In genomic region chr7:2666130-2666529, GRCh38 we compare ENCODE assay signal across 28 cellular contexts. TPM values are rescaled to one million over a fixed set of nuclear protein-coding genes. Genes with fewer than 3 reads are reported as not detected.
"Had no signal": no experiment of that assay in that cellular context is flagged by ENCODE, and none has a peak within 500 bp of the region (broad histone marks: within the 10 kb centered on the region; RNA-seq: fewer than 3 reads in every experiment).

No MANE protein-coding gene starts in this region.

- DNase-seq: activated CD4-positive, alpha-beta T cell treated with anti-CD3 and anti-CD28 coated beads for 36 hours; activated CD4-positive, alpha-beta T cell treated with anti-CD3 and anti-CD28 coated beads, Interleukin-2, amount 10 ng/mL, durations not matched to agents 7 days and 5 days; activated CD4-positive, alpha-beta T cell treated with anti-CD3 and anti-CD28 coated beads, Interleukin-2, amount 50 U/mL, for 48 hours; activated CD8-positive, alpha-beta T cell treated with anti-CD3 and anti-CD28 coated beads, Interleukin-2, amount 10 ng/mL, durations not matched to agents 7 days and 5 days; activated gamma-delta T cell treated with Interleukin-2 at 50 U/mL for 16 hours; activated naive CD4-positive, alpha-beta T cell treated with anti-CD3 and anti-CD28 coated beads for 36 hours; activated T-cell treated with anti-CD3 and anti-CD28 coated beads, Interleukin-2, amount 50 U/mL, for 24 hours; adrenal gland; body of pancreas; cerebellar nuclear complex; Karpas-422; NCI-H1105; NCI-H1417 treated with DMSO at 0.1 percent for 48 hours; NCI-H1930; NCI-H2081 treated with DMSO at 0.1 percent for 48 hours; NCI-H524 treated with DMSO at 0.1 percent for 48 hours; OCI-M1; Right ventricle myocardium superior; SW 1271; T-helper 1 cell; T-helper 2 cell; T-helper 9 cell had no signal

- H3K4me1 ChIP-seq: body of pancreas, breast epithelium had no signal

- H3K27me3 ChIP-seq: adrenal gland, body of pancreas had no signal

- FAIRE-seq: astrocyte had no signal

- ATAC-seq: activated CD4-positive, alpha-beta T cell treated with anti-CD3 and anti-CD28 coated beads for 36 hours; activated CD4-positive, CD25-positive, alpha-beta regulatory T cell treated with anti-CD3 and anti-CD28 coated beads, Interleukin-2, amount 50 U/mL, for 24 hours; activated CD8-positive, alpha-beta T cell treated with anti-CD3 and anti-CD28 coated beads, Interleukin-2, amount 10 ng/mL, durations not matched to agents 7 days and 5 days; activated naive CD4-positive, alpha-beta T cell treated with anti-CD3 and anti-CD28 coated beads, Interleukin-2, amount 50 U/mL, for 72 hours; body of pancreas had no signal

- H3K36me3 ChIP-seq: breast epithelium had no signal

- H3K27ac ChIP-seq: adrenal gland, body of pancreas, breast epithelium had no signal

- H3K4me3 ChIP-seq: adrenal gland, body of pancreas had no signal

- H3K9me3 ChIP-seq: adrenal gland, body of pancreas had no signal

RNA-seq across cellular contexts. Expression of gene AMZ1, which starts 21.9 kb away (rescaled TPM):
- total RNA-seq: activated CD8-positive, alpha-beta T cell treated with anti-CD3 and anti-CD28 coated beads, Interleukin-2, amount 10 ng/mL, durations not matched to agents 7 days and 5 days; body of pancreas; MCF 10A; NCI-H460 had no signal
